In the genomic region with DNA sequence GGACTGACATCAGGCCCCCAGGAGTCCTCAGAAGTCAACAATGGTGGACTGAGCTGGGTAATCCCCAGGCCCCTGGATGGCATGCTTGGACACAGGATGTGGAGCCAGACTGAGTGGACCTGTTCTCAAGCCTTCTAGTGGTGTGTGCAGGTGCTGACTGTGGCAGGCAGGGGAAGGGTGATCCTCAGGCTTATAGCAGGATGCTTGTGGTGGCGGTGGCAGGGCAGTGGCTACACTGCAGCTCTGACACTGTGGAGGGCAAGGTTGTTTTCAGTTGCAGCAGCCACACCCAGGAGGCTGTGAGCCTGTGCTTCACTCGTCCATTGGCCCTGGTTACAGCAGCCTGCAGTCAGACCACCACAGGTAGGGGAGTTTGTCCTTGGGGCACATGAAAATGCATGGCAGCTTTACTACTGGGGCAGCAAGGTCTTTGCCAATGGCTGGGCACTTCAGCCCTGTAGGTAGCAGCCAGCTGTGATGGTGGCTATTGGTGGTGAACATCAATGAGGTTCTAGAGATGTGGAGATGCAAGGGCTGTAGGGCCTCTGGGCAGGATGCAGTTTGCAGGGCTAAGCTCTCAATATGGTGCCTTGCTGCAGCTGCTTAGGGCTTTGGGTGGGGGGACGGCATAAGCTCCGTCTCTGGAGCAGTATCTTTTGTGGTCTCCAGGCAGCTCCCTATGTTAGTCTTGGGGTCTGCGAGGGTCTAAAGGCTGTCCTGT, we compare ENCODE assay signal across 15 cellular contexts. TPM values are rescaled to one million over a fixed set of nuclear protein-coding genes. Genes with fewer than 3 reads are reported as not detected.
DNase-seq lines count a peak whose midpoint lies in the region; ATAC-seq and TF ChIP-seq lines count a peak whose summit lies in the region.
"Had no signal": no experiment of that assay in that cellular context is flagged by ENCODE, and none has a peak within 500 bp of the region (broad histone marks: within the 10 kb centered on the region; RNA-seq: fewer than 3 reads in every experiment).

No MANE protein-coding gene starts in this region.

- H3K36me3 ChIP-seq in RWPE2 (ENCODE audit: low read depth), result peaks cover 56% of the 10 kb centered on the region
- H3K36me3 ChIP-seq in esophagus muscularis mucosa, result peaks cover 14 to 54% (median 40%) of the 10 kb centered on the region in 4 donors
- H3K36me3 ChIP-seq in spleen, result peaks cover 0 to 59% (median 38%) of the 10 kb centered on the region in 6 donors

- no peak overlapping the region for H3K4me3 ChIP-seq in RWPE2 (ENCODE audit: severe bottlenecking)
- H3K4me3 ChIP-seq in esophagus muscularis mucosa, result no peak overlapping the region
- no peak overlapping the region for H3K4me3 ChIP-seq in spleen
- H3K4me3 ChIP-seq: body of pancreas, dorsolateral prefrontal cortex, smooth muscle cell, stomach had no signal

- TF ChIP-seq CTCF in RWPE2 (IDR thresholded peaks at IDR 0.05; ENCODE audit: poor library complexity, severe bottlenecking), result no peak
- no peak for TF ChIP-seq CTCF in esophagus muscularis mucosa (IDR thresholded peaks at IDR 0.05)
- TF ChIP-seq CTCF in spleen (IDR thresholded peaks at IDR 0.05 in 8 of 11, conservative IDR thresholded peaks at IDR 0.05 in 3 of 11), result no peak

- peaks cover 39% of the 10 kb centered on the region for H3K36me3 Mint-ChIP-seq in activated naive CD8-positive, alpha-beta T cell treated with anti-CD3 and anti-CD28 coated beads, Interleukin-2, amount 10 ng/mL, durations not matched to agents 7 days and 5 days
- H3K36me3 Mint-ChIP-seq in activated naive CD8-positive, alpha-beta T cell treated with anti-CD3 and anti-CD28 coated beads for 36 hours, result peaks cover 38% of the 10 kb centered on the region
- peaks cover 45% of the 10 kb centered on the region for H3K36me3 Mint-ChIP-seq in activated CD4-positive, alpha-beta T cell treated with anti-CD3 and anti-CD28 coated beads, Interleukin-2, amount 10 ng/mL, durations not matched to agents 24 days and 14 days (ENCODE audit: low read depth)

- H3K27ac ChIP-seq in RWPE2 (ENCODE audit: poor library complexity, severe bottlenecking) (no peak overlapping the region), esophagus muscularis mucosa (replicated peaks in 1 of 4) (no peak overlapping the region), spleen (no peak overlapping the region)
- H3K27ac ChIP-seq: body of pancreas, stomach had no signal

- TF ChIP-seq EP300 in esophagus muscularis mucosa (IDR thresholded peaks at IDR 0.05), result no peak

- H3K4me1 Mint-ChIP-seq in activated naive CD8-positive, alpha-beta T cell treated with anti-CD3 and anti-CD28 coated beads, Interleukin-2, amount 10 ng/mL, durations not matched to agents 7 days and 5 days, result peaks cover 10% of the 10 kb centered on the region
- peaks cover 2% of the 10 kb centered on the region for H3K4me1 Mint-ChIP-seq in activated naive CD8-positive, alpha-beta T cell treated with anti-CD3 and anti-CD28 coated beads for 36 hours
- peaks cover 4% of the 10 kb centered on the region for H3K4me1 Mint-ChIP-seq in activated CD4-positive, alpha-beta T cell treated with anti-CD3 and anti-CD28 coated beads, Interleukin-2, amount 10 ng/mL, durations not matched to agents 24 days and 14 days

- no peaks in the 10 kb centered on the region for H3K9me3 ChIP-seq in RWPE2 (ENCODE audit: severe bottlenecking)
- H3K9me3 ChIP-seq in esophagus muscularis mucosa, result no peaks in the 10 kb centered on the region
- peaks cover 0 to 17% (median 11%) of the 10 kb centered on the region in 8 donors for H3K9me3 ChIP-seq in spleen
- H3K9me3 ChIP-seq: body of pancreas had no signal

- POLR2A ChIA-PET in activated naive CD8-positive, alpha-beta T cell treated with anti-CD3 and anti-CD28 coated beads, Interleukin-2, amount 10 ng/mL, durations not matched to agents 7 days and 5 days (lab: Charles Lee), result interaction anchor here (0.9 kb wide), 1 partner anchor 184 kb away, joined by 3 read pairs; no protein-coding TSS in a partner anchor

- H3K4me1 ChIP-seq in RWPE2 (ENCODE audit: insufficient read depth, poor library complexity, severe bottlenecking) (peaks cover 6% of the 10 kb centered on the region), esophagus muscularis mucosa (no peaks in the 10 kb centered on the region), spleen (peaks cover 0 to 11% (median 0%) of the 10 kb centered on the region in 6 donors)
- H3K4me1 ChIP-seq: body of pancreas, stomach had no signal

- peaks cover 3% of the 10 kb centered on the region for H3K9me3 Mint-ChIP-seq in activated naive CD8-positive, alpha-beta T cell treated with anti-CD3 and anti-CD28 coated beads, Interleukin-2, amount 10 ng/mL, durations not matched to agents 7 days and 5 days
- peaks cover 12% of the 10 kb centered on the region for H3K9me3 Mint-ChIP-seq in activated naive CD8-positive, alpha-beta T cell treated with anti-CD3 and anti-CD28 coated beads for 36 hours
- peaks cover 3% of the 10 kb centered on the region for H3K9me3 Mint-ChIP-seq in activated CD4-positive, alpha-beta T cell treated with anti-CD3 and anti-CD28 coated beads, Interleukin-2, amount 10 ng/mL, durations not matched to agents 24 days and 14 days

- H3K27me3 Mint-ChIP-seq in activated naive CD8-positive, alpha-beta T cell treated with anti-CD3 and anti-CD28 coated beads, Interleukin-2, amount 10 ng/mL, durations not matched to agents 7 days and 5 days, result peaks cover 3% of the 10 kb centered on the region
- no peaks in the 10 kb centered on the region for H3K27me3 Mint-ChIP-seq in activated naive CD8-positive, alpha-beta T cell treated with anti-CD3 and anti-CD28 coated beads for 36 hours
- peaks cover 3% of the 10 kb centered on the region for H3K27me3 Mint-ChIP-seq in activated CD4-positive, alpha-beta T cell treated with anti-CD3 and anti-CD28 coated beads, Interleukin-2, amount 10 ng/mL, durations not matched to agents 24 days and 14 days

- DNase-seq in activated naive CD8-positive, alpha-beta T cell treated with anti-CD3 and anti-CD28 coated beads, Interleukin-2, amount 10 ng/mL, durations not matched to agents 7 days and 5 days, result peak; percentile 39
- no peak for DNase-seq in activated naive CD8-positive, alpha-beta T cell treated with anti-CD3 and anti-CD28 coated beads for 36 hours
- DNase-seq in RWPE2 (ENCODE audit: low spot score), result no peak
- DNase-seq in esophagus muscularis mucosa (ENCODE audit: extremely low spot score), result peak; percentile 68
- peak; percentile 62 for DNase-seq in spleen
- no peak for DNase-seq in NCI-H524 (lab: John Stamatoyannopoulos, UW)
- DNase-seq in NCI-H2196 (lab: John Stamatoyannopoulos, UW; ENCODE audit: unreplicated experiment), result no peak
- DNase-seq in activated CD4-positive, alpha-beta T cell treated with anti-CD3 and anti-CD28 coated beads, Interleukin-2, amount 10 ng/mL, durations not matched to agents 24 days and 14 days, result no peak
- DNase-seq: activated CD4-positive, alpha-beta T cell treated with anti-CD3 and anti-CD28 coated beads for 4 hours; body of pancreas; dorsolateral prefrontal cortex; NCI-H1092; occipital lobe; stomach had no signal

- intact Hi-C loops in esophagus muscularis mucosa (cut with DNase I), result no loop called here
- intact Hi-C loops in spleen (cut with DNase I; ENCODE audit: low total_unique reads), result no loop called here
- intact Hi-C loops in activated CD4-positive, alpha-beta T cell treated with anti-CD3 and anti-CD28 coated beads, Interleukin-2, amount 10 ng/mL, durations not matched to agents 24 days and 14 days (cut with micrococcal nuclease), result no loop called here

- H3K27ac Mint-ChIP-seq in activated naive CD8-positive, alpha-beta T cell treated with anti-CD3 and anti-CD28 coated beads, Interleukin-2, amount 10 ng/mL, durations not matched to agents 7 days and 5 days, result peak overlapping the region; percentile 56
- no peak overlapping the region for H3K27ac Mint-ChIP-seq in activated naive CD8-positive, alpha-beta T cell treated with anti-CD3 and anti-CD28 coated beads for 36 hours
- no peak overlapping the region for H3K27ac Mint-ChIP-seq in activated CD4-positive, alpha-beta T cell treated with anti-CD3 and anti-CD28 coated beads, Interleukin-2, amount 10 ng/mL, durations not matched to agents 24 days and 14 days

- no peak overlapping the region for H3K4me3 Mint-ChIP-seq in activated naive CD8-positive, alpha-beta T cell treated with anti-CD3 and anti-CD28 coated beads, Interleukin-2, amount 10 ng/mL, durations not matched to agents 7 days and 5 days
- no peak overlapping the region for H3K4me3 Mint-ChIP-seq in activated naive CD8-positive, alpha-beta T cell treated with anti-CD3 and anti-CD28 coated beads for 36 hours
- no peak overlapping the region for H3K4me3 Mint-ChIP-seq in activated CD4-positive, alpha-beta T cell treated with anti-CD3 and anti-CD28 coated beads, Interleukin-2, amount 10 ng/mL, durations not matched to agents 24 days and 14 days

- H3K27me3 ChIP-seq in RWPE2 (ENCODE audit: insufficient read depth, poor library complexity, severe bottlenecking) (no peaks in the 10 kb centered on the region), esophagus muscularis mucosa (no peaks in the 10 kb centered on the region), spleen (replicated peaks in 1 of 7) (no peaks in the 10 kb centered on the region)
- H3K27me3 ChIP-seq: body of pancreas, dorsolateral prefrontal cortex, stomach had no signal

- TF ChIP-seq POLR2A in esophagus muscularis mucosa (IDR thresholded peaks at IDR 0.05; ENCODE audit: low read depth), result no peak
- TF ChIP-seq POLR2A in spleen (IDR thresholded peaks at IDR 0.05), result no peak

- 87% methylated on average over 4 of the region's 5 CpGs for WGBS in esophagus muscularis mucosa
- WGBS in spleen, 5 donors, result 91 to 96% (median 95%) methylated on average over 3 to 5 of the region's 5 CpGs

- peak; percentile 65 for ATAC-seq in activated naive CD8-positive, alpha-beta T cell treated with anti-CD3 and anti-CD28 coated beads, Interleukin-2, amount 10 ng/mL, durations not matched to agents 7 days and 5 days (ENCODE audit: low read depth)
- peak; percentile 33 for ATAC-seq in RWPE2 (ENCODE audit: low read depth)
- ATAC-seq: body of pancreas had no signal

RNA-seq across cellular contexts. Expression of a gene that starts 17.5 kb away (rescaled TPM):
- total RNA-seq in activated naive CD8-positive, alpha-beta T cell treated with anti-CD3 and anti-CD28 coated beads, Interleukin-2, amount 10 ng/mL, durations not matched to agents 7 days and 5 days, result 10 to 100 TPM; 28.5 to 36.3 TPM
- total RNA-seq in activated naive CD8-positive, alpha-beta T cell treated with anti-CD3 and anti-CD28 coated beads for 36 hours, result 10 to 100 TPM; 15.8 to 18.1 TPM
- total RNA-seq in esophagus muscularis mucosa (10 to 100 TPM; 22.0 to 37.4 (median 33.2) TPM), spleen (10 to 100 TPM; 30.9 to 48.3 (median 39.1) TPM)
- 1 to 10 TPM; 4.7 to 6.4 (median 6.3) TPM for polyA plus RNA-seq in spleen
- 19.8 and 23.7 TPM in 2 replicates for total RNA-seq in activated CD4-positive, alpha-beta T cell treated with anti-CD3 and anti-CD28 coated beads, Interleukin-2, amount 10 ng/mL, durations not matched to agents 24 days and 14 days

RNA-seq across cellular contexts. Expression of a gene that starts 22.6 kb away (rescaled TPM):
- 100 to 1,000 TPM; 155 to 172 TPM for total RNA-seq in activated naive CD8-positive, alpha-beta T cell treated with anti-CD3 and anti-CD28 coated beads, Interleukin-2, amount 10 ng/mL, durations not matched to agents 7 days and 5 days
- total RNA-seq in activated naive CD8-positive, alpha-beta T cell treated with anti-CD3 and anti-CD28 coated beads for 36 hours, result 100 to 1,000 TPM; 186 to 190 TPM
- 100 to 1,000 TPM; 141 to 201 (median 166) TPM for total RNA-seq in esophagus muscularis mucosa
- total RNA-seq in spleen, result 100 to 1,000 TPM in 5 of 7 donors, 10 to 100 TPM in 2; 95.9 to 132 (median 111) TPM
- polyA plus RNA-seq in spleen, result 10 to 100 TPM; 18.3 to 33.8 (median 23.4) TPM
- total RNA-seq in activated CD4-positive, alpha-beta T cell treated with anti-CD3 and anti-CD28 coated beads, Interleukin-2, amount 10 ng/mL, durations not matched to agents 24 days and 14 days, result 191 and 215 TPM in 2 replicates

Comparison
In these comparisons a context has a peak if more than half of its experiments do, and no peak if none do; other contexts are left out.
1. DNase-seq: peak in activated naive CD8-positive, alpha-beta T cell treated with anti-CD3 and anti-CD28 coated beads, Interleukin-2, amount 10 ng/mL, durations not matched to agents 7 days and 5 days (single experiment), esophagus muscularis mucosa (single experiment) and spleen (single experiment); none in activated naive CD8-positive, alpha-beta T cell treated with anti-CD3 and anti-CD28 coated beads for 36 hours (single experiment), RWPE2 (single experiment), NCI-H524 (0 of 2), NCI-H2196 (single experiment) and activated CD4-positive, alpha-beta T cell treated with anti-CD3 and anti-CD28 coated beads, Interleukin-2, amount 10 ng/mL, durations not matched to agents 24 days and 14 days (single experiment).